Comparison of ENCODE assay signal across 1 cellular context in the genomic region with DNA sequence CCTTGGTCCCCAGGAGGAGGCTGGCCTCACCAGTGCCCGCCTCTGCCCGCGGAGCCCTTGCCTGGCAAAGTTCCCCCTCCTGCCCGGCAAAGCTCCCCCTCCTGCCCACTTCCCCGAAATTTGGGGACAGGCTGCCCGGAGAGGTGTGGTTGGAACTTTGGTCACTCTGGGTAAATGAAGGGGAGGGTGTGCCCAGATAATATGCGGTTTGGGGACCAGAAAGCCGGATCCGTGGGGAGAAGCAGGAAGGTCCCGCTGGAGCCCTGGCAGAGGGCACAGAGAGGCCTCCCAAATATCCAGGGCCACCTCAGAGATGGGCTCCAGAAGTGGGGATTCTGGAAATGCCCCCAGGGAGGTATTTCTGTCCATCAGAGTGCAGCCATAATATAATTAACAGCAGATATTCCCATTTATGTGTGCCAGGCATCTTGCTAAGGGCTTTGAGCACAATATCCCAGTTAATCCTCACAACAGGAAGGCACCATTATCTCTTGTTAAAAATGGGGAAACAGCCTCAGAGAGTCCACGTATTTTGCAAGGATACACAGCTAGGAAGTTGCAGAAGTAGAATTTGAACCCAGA.
TF ChIP-seq lines count a peak whose summit lies in the region.

No MANE protein-coding gene starts in this region.

TF ChIP-seq in neural cell, 6 proteins besides CTCF, POLR2A, EP300 and RAD21 (continued from another document):
- TF ChIP-seq, protein P1, sequence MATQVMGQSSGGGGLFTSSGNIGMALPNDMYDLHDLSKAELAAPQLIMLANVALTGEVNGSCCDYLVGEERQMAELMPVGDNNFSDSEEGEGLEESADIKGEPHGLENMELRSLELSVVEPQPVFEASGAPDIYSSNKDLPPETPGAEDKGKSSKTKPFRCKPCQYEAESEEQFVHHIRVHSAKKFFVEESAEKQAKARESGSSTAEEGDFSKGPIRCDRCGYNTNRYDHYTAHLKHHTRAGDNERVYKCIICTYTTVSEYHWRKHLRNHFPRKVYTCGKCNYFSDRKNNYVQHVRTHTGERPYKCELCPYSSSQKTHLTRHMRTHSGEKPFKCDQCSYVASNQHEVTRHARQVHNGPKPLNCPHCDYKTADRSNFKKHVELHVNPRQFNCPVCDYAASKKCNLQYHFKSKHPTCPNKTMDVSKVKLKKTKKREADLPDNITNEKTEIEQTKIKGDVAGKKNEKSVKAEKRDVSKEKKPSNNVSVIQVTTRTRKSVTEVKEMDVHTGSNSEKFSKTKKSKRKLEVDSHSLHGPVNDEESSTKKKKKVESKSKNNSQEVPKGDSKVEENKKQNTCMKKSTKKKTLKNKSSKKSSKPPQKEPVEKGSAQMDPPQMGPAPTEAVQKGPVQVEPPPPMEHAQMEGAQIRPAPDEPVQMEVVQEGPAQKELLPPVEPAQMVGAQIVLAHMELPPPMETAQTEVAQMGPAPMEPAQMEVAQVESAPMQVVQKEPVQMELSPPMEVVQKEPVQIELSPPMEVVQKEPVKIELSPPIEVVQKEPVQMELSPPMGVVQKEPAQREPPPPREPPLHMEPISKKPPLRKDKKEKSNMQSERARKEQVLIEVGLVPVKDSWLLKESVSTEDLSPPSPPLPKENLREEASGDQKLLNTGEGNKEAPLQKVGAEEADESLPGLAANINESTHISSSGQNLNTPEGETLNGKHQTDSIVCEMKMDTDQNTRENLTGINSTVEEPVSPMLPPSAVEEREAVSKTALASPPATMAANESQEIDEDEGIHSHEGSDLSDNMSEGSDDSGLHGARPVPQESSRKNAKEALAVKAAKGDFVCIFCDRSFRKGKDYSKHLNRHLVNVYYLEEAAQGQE (IDR thresholded peaks at IDR 0.05; ENCODE audit: borderline replicate concordance), result no peak
- TF ChIP-seq POLR2AphosphoS5 (IDR thresholded peaks at IDR 0.05), result no peak
TF ChIP-seq in neural cell: peak in this region for 0.
